ENCODE assay signal across 8 cellular contexts in the genomic region with DNA sequence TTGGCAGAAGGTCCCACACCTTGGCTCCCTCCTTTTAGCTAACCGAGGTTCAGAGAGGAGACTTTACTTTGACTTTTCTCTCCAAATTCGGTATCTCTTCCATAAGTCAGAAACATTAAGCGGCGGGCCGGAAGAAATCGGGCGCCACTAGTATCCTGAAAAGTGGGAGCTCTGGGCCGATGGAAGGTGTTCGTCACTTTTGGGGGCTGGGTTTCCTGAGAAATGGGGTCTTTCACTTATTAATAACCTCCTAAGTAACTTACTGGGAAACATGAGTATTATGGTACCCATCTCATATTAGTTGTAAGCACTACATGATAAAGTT. TPM values are rescaled to one million over a fixed set of nuclear protein-coding genes. Genes with fewer than 3 reads are reported as not detected.
DNase-seq lines count a peak whose midpoint lies in the region; ATAC-seq, FAIRE-seq and TF ChIP-seq lines count a peak whose summit lies in the region.

No MANE protein-coding gene starts in this region.

- H3K9me3 ChIP-seq in RWPE2 (ENCODE audit: severe bottlenecking): no peaks in the 10 kb centered on the region
- no peaks in the 10 kb centered on the region for H3K9me3 ChIP-seq in fibroblast of lung (ENCODE audit: control insufficient read depth, insufficient read depth, low read depth, low read length)

- peaks cover 9% of the 10 kb centered on the region for H3K79me2 ChIP-seq in fibroblast of lung (ENCODE audit: control insufficient read depth, insufficient read depth, low read length)

- H3K27me3 ChIP-seq in RWPE2 (ENCODE audit: insufficient read depth, poor library complexity, severe bottlenecking) (no peaks in the 10 kb centered on the region), fibroblast of lung (ENCODE audit: control insufficient read depth, insufficient read depth, low read length) (no peaks in the 10 kb centered on the region)

- peak overlapping the region; percentile 51 for H3K27ac ChIP-seq in RWPE2 (ENCODE audit: poor library complexity, severe bottlenecking)
- peak overlapping the region; percentile 91 for H3K27ac ChIP-seq in fibroblast of lung (ENCODE audit: insufficient read depth, low read length)

- peak overlapping the region; percentile 91 for H3K4me2 ChIP-seq in fibroblast of lung (ENCODE audit: extremely low read depth, insufficient read depth, low read length)

- ATAC-seq in RWPE2 (ENCODE audit: low read depth): no peak
- peak; percentile 33 for ATAC-seq in sciatic nerve
- ATAC-seq in HG03469 (IDR thresholded peaks at IDR 0.05; ENCODE audit: unreplicated experiment): no peak
- no peak for ATAC-seq in GM19324 (IDR thresholded peaks at IDR 0.05; ENCODE audit: low FRiP score, unreplicated experiment)

- DNase-seq in GM12865 (ENCODE audit: low read depth): no peak
- DNase-seq in RWPE2 (ENCODE audit: low spot score): no peak
- DNase-seq in fibroblast of lung (ENCODE audit: low read depth in 2 of 2): peak in 1 of 2 donors; percentile 4
- no peak for DNase-seq in sciatic nerve (ENCODE audit: low spot score)
- DNase-seq in DMS153 (lab: John Stamatoyannopoulos, UW): no peak
- no peak for DNase-seq in D721Med (ENCODE audit: insufficient read length, low spot score)

- H3K36me3 ChIP-seq in RWPE2 (ENCODE audit: low read depth) (peaks cover 7% of the 10 kb centered on the region; the same call in 1 of the 2 replicates), fibroblast of lung (ENCODE audit: control insufficient read depth, insufficient read depth, low read length) (no peaks in the 10 kb centered on the region)

- H3K4me1 ChIP-seq in RWPE2 (ENCODE audit: insufficient read depth, poor library complexity, severe bottlenecking) (peaks cover 12% of the 10 kb centered on the region), fibroblast of lung (ENCODE audit: control insufficient read depth, extremely low read depth, insufficient read depth, low read length) (no peaks in the 10 kb centered on the region)

- H2AFZ ChIP-seq in fibroblast of lung (ENCODE audit: low read length): peak overlapping the region; percentile 39

- H3K4me3 ChIP-seq in GM12865 (ENCODE audit: low read depth, low read length) (peak overlapping the region; percentile 66), RWPE2 (ENCODE audit: severe bottlenecking) (peak overlapping the region; percentile 99), fibroblast of lung (replicated peaks in 1 of 4; ENCODE audit: control extremely low read depth in 1 of 4, insufficient read depth in 1 of 4, low read depth in 3 of 4, low read length in 4 of 4) (peak overlapping the region; percentile 77 to 88 (median 83))

- TF ChIP-seq CTCF in GM12865 (IDR thresholded peaks at IDR 0.05; ENCODE audit: insufficient read depth, low read depth, low read length, missing control alignments) (no peak), RWPE2 (IDR thresholded peaks at IDR 0.05; ENCODE audit: poor library complexity, severe bottlenecking) (no peak), fibroblast of lung (conservative IDR thresholded peaks at IDR 0.05 in 1 of 2, IDR thresholded peaks at IDR 0.05 in 1 of 2; ENCODE audit: low read depth in 1 of 2, low read length in 2 of 2) (no peak), D721Med (IDR thresholded peaks at IDR 0.05; ENCODE audit: insufficient read depth, missing control alignments) (no peak)

- FAIRE-seq in D721Med (lab: Jason Lieb, UNC): no peak

- intact Hi-C loops in sciatic nerve (cut with DNase I): no loop called here

- H3K9ac ChIP-seq in fibroblast of lung (ENCODE audit: insufficient read depth, low read length): peak overlapping the region; percentile 98

- H4K20me1 ChIP-seq in fibroblast of lung (ENCODE audit: control insufficient read depth, extremely low read depth, insufficient read depth, low read length): no peaks in the 10 kb centered on the region

RNA-seq across cellular contexts. Expression of gene STX17, which starts 0.7 kb away (rescaled TPM):
- 24.9 and 27.9 TPM in 2 replicates for total RNA-seq in fibroblast of lung
- polyA plus RNA-seq in fibroblast of lung: 13.1 and 18.8 TPM in 2 replicates
- 8.4 and 12.7 TPM in 2 replicates for polyA plus RNA-seq in fibroblast of lung (2012)
- polyA minus RNA-seq in fibroblast of lung (ENCODE audit: low replicate concordance): 3.1 and 4.9 TPM in 2 replicates
- total RNA-seq in sciatic nerve: 42.1 TPM
